ENCODE assay signal across 11 cellular contexts in the genomic region with DNA sequence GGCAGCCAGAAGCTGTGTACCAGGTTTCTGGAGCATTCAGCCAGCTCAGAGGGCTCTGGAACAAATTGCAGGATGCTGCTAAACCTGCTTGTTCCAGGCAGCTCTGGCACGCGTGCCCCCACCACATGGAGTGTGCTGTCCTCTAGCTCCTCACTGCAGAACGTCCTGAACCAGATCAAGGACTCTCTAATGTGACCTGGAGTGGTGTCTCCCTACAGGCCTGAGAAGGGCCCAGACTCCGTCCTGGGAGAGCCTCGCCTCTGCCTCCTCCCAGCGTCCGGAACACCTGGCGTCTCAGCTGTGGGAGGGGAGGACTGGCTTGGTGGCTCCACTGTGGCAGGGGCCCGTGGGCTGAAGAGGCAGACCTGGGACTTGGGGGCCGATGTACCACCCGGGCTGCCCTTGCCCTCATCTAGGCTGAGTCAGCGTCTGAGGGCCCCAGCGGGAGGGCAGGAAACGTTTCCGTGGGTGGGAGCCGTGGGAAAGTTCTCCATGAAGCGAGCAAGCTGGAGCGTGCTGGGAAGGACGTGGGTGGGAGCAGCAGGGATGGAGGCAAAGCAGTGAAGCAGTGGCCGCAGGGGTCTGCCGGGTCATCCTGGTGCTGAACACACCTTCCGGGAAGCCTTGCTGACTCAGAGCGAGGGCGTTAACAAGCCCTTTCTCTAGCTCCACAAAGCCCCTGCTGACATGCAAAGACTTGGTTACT.
A peak's percentile ranks its signal among the peaks of the same experiment; 100 is the strongest.
DNase-seq lines count a peak whose midpoint lies in the region; ATAC-seq and TF ChIP-seq lines count a peak whose summit lies in the region.
"Had no signal": no experiment of that assay in that cellular context is flagged by ENCODE, and none has a peak within 500 bp of the region (broad histone marks: within the 10 kb centered on the region; RNA-seq: fewer than 3 reads in every experiment).

No MANE protein-coding gene starts in this region.

- H3K27ac ChIP-seq in RWPE1 (peak overlapping the region; percentile 68), foreskin keratinocyte (no peak overlapping the region), ovary (no peak overlapping the region)

- H3K9me3 ChIP-seq in ovary (no peaks in the 10 kb centered on the region), Caco-2 (no peaks in the 10 kb centered on the region)

- intact Hi-C loops in ovary (cut with DNase I) = no loop called here
- intact Hi-C loops in Caco-2 (cut with micrococcal nuclease; ENCODE audit: unreplicated experiment) = no loop called here

- no peaks in the 10 kb centered on the region for H3K4me1 Mint-ChIP-seq in Caco-2 (ENCODE audit: low read depth, unreplicated experiment)

- TF ChIP-seq POLR2A in ovary (IDR thresholded peaks at IDR 0.05) = no peak

- H3K36me3 ChIP-seq in ovary (no peaks in the 10 kb centered on the region), Caco-2 (ENCODE audit: control insufficient read depth, insufficient read depth, low read length) (no peaks in the 10 kb centered on the region)

- peaks cover 9% of the 10 kb centered on the region for H3K9me3 Mint-ChIP-seq in Caco-2 (ENCODE audit: unreplicated experiment)

- CTCF ChIA-PET in RWPE1 (lab: Yijun Ruan, JAX) (interaction anchor here (1.1 kb wide), 1 partner anchor 114 kb away, joined by 4 read pairs; no protein-coding TSS in a partner anchor), Caco-2 (lab: Charles Lee) (no interaction called here)

- H3K27me3 ChIP-seq in foreskin keratinocyte (no peaks in the 10 kb centered on the region), ovary (no peaks in the 10 kb centered on the region), Caco-2 (replicated peaks; ENCODE audit: control insufficient read depth, insufficient read depth, low read length) (no peaks in the 10 kb centered on the region)

- H3K27me3 Mint-ChIP-seq in Caco-2 (ENCODE audit: insufficient read depth, unreplicated experiment) = peaks cover 5% of the 10 kb centered on the region

- DNase-seq in EL (peak; percentile 92), RWPE1 (ENCODE audit: low spot score) (peak; percentile 64), foreskin keratinocyte (peak in 1 of 2 donors; percentile 33), ovary (peak in 3 of 5 donors; percentile 30 to 57 (median 45)), GM19238 (ENCODE audit: insufficient read length, low spot score) (no peak), Caco-2 (no peak), hippocampal formation (lab: John Stamatoyannopoulos, UW) (no peak)
- DNase-seq: GF-D8; stimulated activated CD4-positive, alpha-beta T cell treated with anti-CD3 and anti-CD28 coated beads, Interleukin-2, amount 100 ng/mL, for 24 hours had no signal

- TF ChIP-seq CTCF in RWPE1 (conservative IDR thresholded peaks at IDR 0.05; ENCODE audit: low read depth) (no peak), foreskin keratinocyte (conservative IDR thresholded peaks at IDR 0.05) (no peak), ovary (IDR thresholded peaks at IDR 0.05) (no peak), Caco-2 (IDR thresholded peaks at IDR 0.05; ENCODE audit: insufficient read depth in 1 of 2, low read depth in 1 of 2, low read length in 1 of 2, severe bottlenecking in 1 of 2, unreplicated experiment in 1 of 2) (no peak)

- POLR2A ChIA-PET in RWPE1 (lab: Yijun Ruan, JAX; ENCODE audit: low non-redundant PET) (no interaction called here), Caco-2 (lab: Charles Lee) (no interaction called here)

- H3K27ac Mint-ChIP-seq in Caco-2 (ENCODE audit: unreplicated experiment) = no peak overlapping the region
- H3K27ac Mint-ChIP-seq: activated naive CD8-positive, alpha-beta T cell had no signal

- TF ChIP-seq EP300 in ovary (IDR thresholded peaks at IDR 0.05) = no peak

- WGBS in ovary, 3 donors = 19 to 31% (median 21%) methylated on average over 24 of the region's 24 CpGs

- no peaks in the 10 kb centered on the region for H3K4me1 ChIP-seq in foreskin keratinocyte
- peaks cover 10% of the 10 kb centered on the region for H3K4me1 ChIP-seq in ovary (ENCODE audit: insufficient read depth)
- H3K4me1 ChIP-seq in Caco-2 = no peaks in the 10 kb centered on the region

- H3K4me3 Mint-ChIP-seq in Caco-2 (ENCODE audit: unreplicated experiment) = no peak overlapping the region
- H3K4me3 Mint-ChIP-seq: activated naive CD8-positive, alpha-beta T cell had no signal

- H3K4me3 ChIP-seq in ovary (no peak overlapping the region), Caco-2 (ENCODE audit: low read depth, low read length) (no peak overlapping the region)

- no peaks in the 10 kb centered on the region for H3K36me3 Mint-ChIP-seq in Caco-2 (ENCODE audit: insufficient read depth, unreplicated experiment)
- H3K36me3 Mint-ChIP-seq: activated naive CD8-positive, alpha-beta T cell had no signal

- ATAC-seq in foreskin keratinocyte (peak; percentile 58), HG02798 (IDR thresholded peaks at IDR 0.05; ENCODE audit: poor library complexity, unreplicated experiment) (no peak)

- BruUV-seq in Caco-2 (replicated peaks; lab: Mats Ljungman, UMichigan) = no TSS peak

Comparison
In these comparisons a context has a peak if more than half of its experiments do, and no peak if none do; other contexts are left out.
1. DNase-seq: peak in EL (single experiment), RWPE1 (single experiment) and ovary (3 of 5); none in GM19238 (single experiment), Caco-2 (0 of 2) and hippocampal formation (0 of 2).